8 cellular contexts compared by ENCODE assay signal in the genomic region with DNA sequence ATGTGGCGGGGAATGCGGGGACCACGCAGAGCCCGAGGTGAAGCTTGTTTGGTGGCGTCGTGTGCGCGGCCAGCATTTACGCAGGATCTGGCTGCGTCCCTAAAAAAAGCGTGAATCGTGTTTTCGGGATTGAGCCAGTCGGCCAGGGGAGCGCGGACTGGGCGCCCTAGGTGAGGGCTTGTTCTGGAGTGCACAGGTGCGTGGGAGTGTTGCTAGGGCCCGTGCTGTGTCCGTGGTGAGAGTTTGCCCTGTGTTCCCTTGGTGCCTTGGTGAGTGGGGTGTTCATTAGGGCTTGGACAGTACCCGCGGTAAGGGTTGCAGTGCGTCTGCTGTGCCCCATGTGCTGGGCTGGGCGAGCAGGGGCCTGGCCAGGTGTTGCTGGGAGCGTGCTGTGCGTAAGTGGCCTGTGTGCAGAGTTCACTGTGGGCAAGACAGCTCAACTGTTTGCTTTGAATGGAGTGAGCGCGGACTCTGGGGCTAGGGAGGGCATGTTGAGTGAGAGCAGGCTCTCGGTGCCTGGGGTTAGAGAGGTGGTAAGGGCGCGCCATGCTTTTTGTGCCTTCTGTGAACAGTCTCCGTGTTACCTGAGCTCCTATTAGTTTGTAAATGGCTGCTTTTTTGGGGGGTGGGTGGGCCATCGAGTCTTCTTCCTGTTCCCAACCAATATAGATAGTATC. TPM values are rescaled to one million over a fixed set of nuclear protein-coding genes. Genes with fewer than 3 reads are reported as not detected.
DNase-seq lines count a peak whose midpoint lies in the region; ATAC-seq and TF ChIP-seq lines count a peak whose summit lies in the region.

No MANE protein-coding gene starts in this region.

- H3K36me3 ChIP-seq in right atrium auricular region, result peaks cover 4% of the 10 kb centered on the region
- peaks cover 0 to 3% of the 10 kb centered on the region in 2 donors for H3K36me3 ChIP-seq in gastrocnemius medialis

- in situ Hi-C loops in gastrocnemius medialis (cut with MboI; ENCODE audit: low sequenced_read_pairs in 4 of 4), result no loop called here

- DNase-seq in NCI-H1417 (lab: John Stamatoyannopoulos, UW), result peak in 2 of 3 experiments; percentile 81 to 82
- DNase-seq in NCI-H1417 treated with DMSO at 0.1 percent for 48 hours (lab: John Stamatoyannopoulos, UW), result no peak
- DNase-seq in NCI-H510A (lab: John Stamatoyannopoulos, UW), result peak; percentile 17
- peak; percentile 50 for DNase-seq in activated naive CD8-positive, alpha-beta T cell treated with anti-CD3 and anti-CD28 coated beads for 36 hours
- no peak for DNase-seq in right atrium auricular region (ENCODE audit: low spot score)
- peak; percentile 31 to 40 for DNase-seq in gastrocnemius medialis
- DNase-seq in NCI-H226, result no peak

- peak overlapping the region; percentile 98 for H3K27ac Mint-ChIP-seq in activated naive CD8-positive, alpha-beta T cell treated with anti-CD3 and anti-CD28 coated beads for 36 hours

- H3K9me3 Mint-ChIP-seq in activated naive CD8-positive, alpha-beta T cell treated with anti-CD3 and anti-CD28 coated beads for 36 hours, result no peaks in the 10 kb centered on the region

- peak overlapping the region; percentile 99 for H3K4me3 Mint-ChIP-seq in activated naive CD8-positive, alpha-beta T cell treated with anti-CD3 and anti-CD28 coated beads for 36 hours

- peak overlapping the region; percentile 87 to 89 for H3K27ac ChIP-seq in right atrium auricular region
- peak overlapping the region; percentile 90 to 97 (median 92) for H3K27ac ChIP-seq in gastrocnemius medialis

- no peak for TF ChIP-seq POLR2A in gastrocnemius medialis (IDR thresholded peaks at IDR 0.05)

- peaks cover 17% of the 10 kb centered on the region for H3K36me3 Mint-ChIP-seq in activated naive CD8-positive, alpha-beta T cell treated with anti-CD3 and anti-CD28 coated beads for 36 hours

- TF ChIP-seq CTCF in right atrium auricular region (IDR thresholded peaks at IDR 0.05) (no peak), gastrocnemius medialis (IDR thresholded peaks at IDR 0.05 in 4 of 5, conservative IDR thresholded peaks at IDR 0.05 in 1 of 5) (no peak)

- peaks cover 0 to 76% of the 10 kb centered on the region in 2 donors for H3K4me1 ChIP-seq in right atrium auricular region
- H3K4me1 ChIP-seq in gastrocnemius medialis, result peaks cover 47 to 48% of the 10 kb centered on the region in 2 donors

- H3K4me3 ChIP-seq in right atrium auricular region (peak overlapping the region; percentile 74 to 82), gastrocnemius medialis (peak overlapping the region; percentile 83 to 98 (median 91))

- intact Hi-C loops in gastrocnemius medialis (cut with DNase I; ENCODE audit: low total_unique reads), result loop anchor here (2.0 to 5.0 kb wide), 2 partner anchors 38 to 210 kb away; no protein-coding TSS in a partner anchor

- H3K9me3 ChIP-seq in right atrium auricular region (no peaks in the 10 kb centered on the region), gastrocnemius medialis (no peaks in the 10 kb centered on the region)

- ATAC-seq in HG02623 (IDR thresholded peaks at IDR 0.05; ENCODE audit: unreplicated experiment) (peak; percentile 24), gastrocnemius medialis (peak; percentile 25 to 35)

- H3K4me1 Mint-ChIP-seq in activated naive CD8-positive, alpha-beta T cell treated with anti-CD3 and anti-CD28 coated beads for 36 hours, result peaks cover 65% of the 10 kb centered on the region

- no peaks in the 10 kb centered on the region for H3K27me3 Mint-ChIP-seq in activated naive CD8-positive, alpha-beta T cell treated with anti-CD3 and anti-CD28 coated beads for 36 hours

- H3K27me3 ChIP-seq in right atrium auricular region (no peaks in the 10 kb centered on the region), gastrocnemius medialis (no peaks in the 10 kb centered on the region)

RNA-seq across cellular contexts. Expression of a gene that starts 0.7 kb away (rescaled TPM):
- 10 to 100 TPM; 75.0 to 80.2 TPM for total RNA-seq in activated naive CD8-positive, alpha-beta T cell treated with anti-CD3 and anti-CD28 coated beads for 36 hours
- 10 to 100 TPM; 44.9 to 85.4 TPM for total RNA-seq in right atrium auricular region
- 100 to 1,000 TPM in 2 of 4 donors, 10 to 100 TPM in 2; 42.1 to 101 (median 80.2) TPM for total RNA-seq in gastrocnemius medialis

Comparison
In these comparisons a context has a peak if more than half of its experiments do, and no peak if none do; other contexts are left out.
1. DNase-seq: peak in NCI-H1417 (2 of 3), NCI-H510A (single experiment), activated naive CD8-positive, alpha-beta T cell treated with anti-CD3 and anti-CD28 coated beads for 36 hours (single experiment) and gastrocnemius medialis (2 of 2); none in NCI-H1417 treated with DMSO at 0.1 percent for 48 hours (single experiment), right atrium auricular region (single experiment) and NCI-H226 (single experiment).